16 cellular contexts compared by ENCODE assay signal in genomic region chr2:86765308-86765695, GRCh38. TPM values are rescaled to one million over a fixed set of nuclear protein-coding genes. Genes with fewer than 3 reads are reported as not detected.
"Had no signal": no experiment of that assay in that cellular context is flagged by ENCODE, and none has a peak within 500 bp of the region (broad histone marks: within the 10 kb centered on the region; RNA-seq: fewer than 3 reads in every experiment).

No MANE protein-coding gene starts in this region.

- H3K4me3 Mint-ChIP-seq: memory B cell had no signal

- H3K9me3 Mint-ChIP-seq: memory B cell had no signal

- H3K36me3 ChIP-seq: uterus had no signal

- H3K9me3 ChIP-seq: colonic mucosa, heart right ventricle, left lung, lower lobe of right lung, neutrophil, right atrium auricular region, thyroid gland, upper lobe of left lung, uterus had no signal

- DNase-seq: colonic mucosa; heart right ventricle; left lung; lower lobe of right lung; posterior cingulate gyrus; stimulated activated CD4-positive, alpha-beta T cell treated with anti-CD3 and anti-CD28 coated beads, Interleukin-2, amount 100 ng/mL, for 48 hours; stimulated activated naive CD4-positive, alpha-beta T cell treated with Interleukin-2 at 50 U/mL for 16 hours; thyroid gland; upper lobe of left lung; uterus had no signal

- H3K27me3 Mint-ChIP-seq: memory B cell had no signal

- H3K4me3 ChIP-seq: colonic mucosa, heart right ventricle, left lung, lower lobe of right lung, right atrium auricular region, thyroid gland, upper lobe of left lung, uterus had no signal

- H3K27me3 ChIP-seq: colonic mucosa, heart right ventricle, left lung, neutrophil, right atrium auricular region, thyroid gland, upper lobe of left lung, uterus had no signal

- H3K27ac ChIP-seq: colonic mucosa, heart right ventricle, left lung, lower lobe of right lung, right atrium auricular region, thyroid gland, upper lobe of left lung, uterus had no signal

- H3K4me1 ChIP-seq: colonic mucosa, left lung, thyroid gland, uterus had no signal

RNA-seq across cellular contexts. Expression of gene CD8A, which starts 25.4 kb away (rescaled TPM):
- total RNA-seq: dermis blood vessel endothelial cell, osteoblast, pulmonary artery endothelial cell had no signal
